8 cellular contexts compared by ENCODE assay signal in genomic region chr10:91409069-91409868, GRCh38. TPM values are rescaled to one million over a fixed set of nuclear protein-coding genes. Genes with fewer than 3 reads are reported as not detected.
DNase-seq lines count a peak whose midpoint lies in the region; ATAC-seq and TF ChIP-seq lines count a peak whose summit lies in the region.

No MANE protein-coding gene starts in this region.

- POLR2A ChIA-PET in CD4-positive, alpha-beta T cell (lab: Charles Lee) = interaction anchor here (0.6 to 2.6 kb wide), 8 partner anchors 15 to 514 kb away, joined by 3 to 9 read pairs (median 5); partner anchors contain the start of genes BTAF1, FGFBP3 and TNKS2
- POLR2A ChIA-PET in activated CD8-positive, alpha-beta T cell treated with anti-CD3 and anti-CD28 coated beads, Interleukin-2, amount 10 ng/mL, durations not matched to agents 7 days and 5 days (lab: Charles Lee) = interaction anchor here (0.7 kb wide), 1 partner anchor 503 kb away, joined by 4 read pairs; no protein-coding TSS in a partner anchor

- H3K36me3 Mint-ChIP-seq in CD4-positive, alpha-beta T cell (ENCODE audit: low read depth) = peaks cover 5% of the 10 kb centered on the region
- H3K36me3 Mint-ChIP-seq in activated CD8-positive, alpha-beta T cell treated with anti-CD3 and anti-CD28 coated beads, Interleukin-2, amount 10 ng/mL, durations not matched to agents 7 days and 5 days (ENCODE audit: low read depth) = no peaks in the 10 kb centered on the region

- no peaks in the 10 kb centered on the region for H3K9me3 Mint-ChIP-seq in CD4-positive, alpha-beta T cell
- H3K9me3 Mint-ChIP-seq in activated CD8-positive, alpha-beta T cell treated with anti-CD3 and anti-CD28 coated beads, Interleukin-2, amount 10 ng/mL, durations not matched to agents 7 days and 5 days (ENCODE audit: insufficient read depth) = no peaks in the 10 kb centered on the region

- H3K4me3 Mint-ChIP-seq in CD4-positive, alpha-beta T cell = peak overlapping the region; percentile 91
- peak overlapping the region; percentile 75 for H3K4me3 Mint-ChIP-seq in activated CD8-positive, alpha-beta T cell treated with anti-CD3 and anti-CD28 coated beads, Interleukin-2, amount 10 ng/mL, durations not matched to agents 7 days and 5 days

- DNase-seq in CD4-positive, alpha-beta T cell = peak in 7 of 10 experiments; percentile 21 to 52 (median 30)
- peak; percentile 75 for DNase-seq in NCI-H2227 treated with DMSO at 0.1 percent for 48 hours (lab: John Stamatoyannopoulos, UW)
- DNase-seq in activated CD8-positive, alpha-beta T cell treated with anti-CD3 and anti-CD28 coated beads, Interleukin-2, amount 10 ng/mL, durations not matched to agents 7 days and 5 days = peak; percentile 42
- DNase-seq in fibroblast of lung (ENCODE audit: low read depth in 2 of 2) = peak; percentile 89 to 94
- peak; percentile 75 for DNase-seq in superior temporal gyrus (ENCODE audit: extremely low spot score)

- ATAC-seq in CD4-positive, alpha-beta T cell (ENCODE audit: poor library complexity) = peak; percentile 33
- ATAC-seq in HG03280 (IDR thresholded peaks at IDR 0.05; ENCODE audit: unreplicated experiment) = peak; percentile 26
- ATAC-seq in activated CD8-positive, alpha-beta T cell treated with anti-CD3 and anti-CD28 coated beads, Interleukin-2, amount 10 ng/mL, durations not matched to agents 7 days and 5 days = peak; percentile 44

- peak overlapping the region; percentile 84 for H3K4me2 ChIP-seq in fibroblast of lung (ENCODE audit: extremely low read depth, insufficient read depth, low read length)

- intact Hi-C loops in CD4-positive, alpha-beta T cell (cut with DNase I, micrococcal nuclease) = loop anchor here (2.0 to 10.0 kb wide), 3 partner anchors 76 to 534 kb away; partner anchors contain the start of genes BTAF1 (in 1 of the 2) and RPP30 (in 1 of the 2)

- peak overlapping the region; percentile 97 for H2AFZ ChIP-seq in fibroblast of lung (ENCODE audit: low read length)

- peak overlapping the region; percentile 82 for H3K27ac ChIP-seq in CD4-positive, alpha-beta T cell (ENCODE audit: low read depth, low read length)
- H3K27ac ChIP-seq in fibroblast of lung (ENCODE audit: insufficient read depth, low read length) (peak overlapping the region; percentile 99), muscle layer of duodenum (ENCODE audit: low read length) (peak overlapping the region; percentile 96)

- CTCF ChIA-PET in CD4-positive, alpha-beta T cell (lab: Charles Lee) = interaction anchor here (1.2 to 1.3 kb wide), 2 partner anchors 389 to 514 kb away, joined by 3 read pairs; partner anchors contain the start of genes BTAF1 and TNKS2
- CTCF ChIA-PET in activated CD8-positive, alpha-beta T cell treated with anti-CD3 and anti-CD28 coated beads, Interleukin-2, amount 10 ng/mL, durations not matched to agents 7 days and 5 days (lab: Charles Lee) = interaction anchor here (0.6 to 1.4 kb wide), 5 partner anchors 12 to 223 kb away, joined by 3 to 9 read pairs (median 3); no protein-coding TSS in a partner anchor

- no peaks in the 10 kb centered on the region for H3K27me3 Mint-ChIP-seq in CD4-positive, alpha-beta T cell
- peaks cover 27% of the 10 kb centered on the region for H3K27me3 Mint-ChIP-seq in activated CD8-positive, alpha-beta T cell treated with anti-CD3 and anti-CD28 coated beads, Interleukin-2, amount 10 ng/mL, durations not matched to agents 7 days and 5 days (ENCODE audit: low read depth)

- peak overlapping the region; percentile 99 for H3K9ac ChIP-seq in fibroblast of lung (ENCODE audit: insufficient read depth, low read length)

- H3K4me1 ChIP-seq in fibroblast of lung (ENCODE audit: control insufficient read depth, extremely low read depth, insufficient read depth, low read length) (peaks cover 3% of the 10 kb centered on the region), muscle layer of duodenum (ENCODE audit: control insufficient read depth in 1 of 2, insufficient read depth in 2 of 2, low read length in 2 of 2) (peaks cover 0 to 5% of the 10 kb centered on the region in 2 donors)

- H4K20me1 ChIP-seq in fibroblast of lung (ENCODE audit: control insufficient read depth, extremely low read depth, insufficient read depth, low read length) = no peaks in the 10 kb centered on the region

- peaks cover 11% of the 10 kb centered on the region for H3K4me1 Mint-ChIP-seq in CD4-positive, alpha-beta T cell (ENCODE audit: low read depth)
- peaks cover 10% of the 10 kb centered on the region for H3K4me1 Mint-ChIP-seq in activated CD8-positive, alpha-beta T cell treated with anti-CD3 and anti-CD28 coated beads, Interleukin-2, amount 10 ng/mL, durations not matched to agents 7 days and 5 days (ENCODE audit: low read depth)

- H3K79me2 ChIP-seq in fibroblast of lung (ENCODE audit: control insufficient read depth, insufficient read depth, low read length) = peaks cover 17% of the 10 kb centered on the region

- H3K27ac Mint-ChIP-seq in CD4-positive, alpha-beta T cell = peak overlapping the region; percentile 86
- peak overlapping the region; percentile 83 for H3K27ac Mint-ChIP-seq in activated CD8-positive, alpha-beta T cell treated with anti-CD3 and anti-CD28 coated beads, Interleukin-2, amount 10 ng/mL, durations not matched to agents 7 days and 5 days

- no peaks in the 10 kb centered on the region for H3K9me3 ChIP-seq in CD4-positive, alpha-beta T cell (ENCODE audit: control insufficient read depth, low read length)
- no peaks in the 10 kb centered on the region for H3K9me3 ChIP-seq in fibroblast of lung (ENCODE audit: control insufficient read depth, insufficient read depth, low read depth, low read length)
- no peaks in the 10 kb centered on the region for H3K9me3 ChIP-seq in muscle layer of duodenum (ENCODE audit: control insufficient read depth in 1 of 2, low read length in 2 of 2)

- H3K36me3 ChIP-seq in fibroblast of lung (ENCODE audit: control insufficient read depth, insufficient read depth, low read length) = no peaks in the 10 kb centered on the region
- H3K36me3 ChIP-seq in muscle layer of duodenum (ENCODE audit: control insufficient read depth in 1 of 2, insufficient read depth in 2 of 2, low read length in 2 of 2) = peaks cover 0 to 11% of the 10 kb centered on the region in 2 donors

- H3K4me3 ChIP-seq in fibroblast of lung (replicated peaks in 1 of 4; ENCODE audit: control extremely low read depth in 1 of 4, insufficient read depth in 1 of 4, low read depth in 3 of 4, low read length in 4 of 4) (peak overlapping the region; percentile 77 to 88 (median 85)), muscle layer of duodenum (ENCODE audit: low read depth in 1 of 2, low read length in 2 of 2) (peak overlapping the region; percentile 77 to 82)

- TF ChIP-seq CTCF in CD4-positive, alpha-beta T cell (IDR thresholded peaks at IDR 0.05) = no peak
- TF ChIP-seq CTCF in fibroblast of lung (conservative IDR thresholded peaks at IDR 0.05 in 1 of 2, IDR thresholded peaks at IDR 0.05 in 1 of 2; ENCODE audit: low read depth in 1 of 2, low read length in 2 of 2) = no peak

- TF ChIP-seq POLR2A in GM19099 (IDR thresholded peaks at IDR 0.05; ENCODE audit: extremely low read depth, insufficient read length, low read depth) = peak; percentile 37

- peaks cover 8% of the 10 kb centered on the region for H3K27me3 ChIP-seq in CD4-positive, alpha-beta T cell (ENCODE audit: control insufficient read depth, insufficient read depth, low read length)
- H3K27me3 ChIP-seq in fibroblast of lung (ENCODE audit: control insufficient read depth, insufficient read depth, low read length) = no peaks in the 10 kb centered on the region
- H3K27me3 ChIP-seq in muscle layer of duodenum (ENCODE audit: low read depth, low read length) = no peaks in the 10 kb centered on the region

RNA-seq across cellular contexts. Expression of gene HECTD2, which starts 0.9 kb away (rescaled TPM):
- 1 to 10 TPM in 1 of 2 experiments, under 1 TPM in 1; 0.92 to 1.0 TPM for total RNA-seq in CD4-positive, alpha-beta T cell
- 1 to 10 TPM; 1.4 to 2.0 TPM for total RNA-seq in activated CD8-positive, alpha-beta T cell treated with anti-CD3 and anti-CD28 coated beads, Interleukin-2, amount 10 ng/mL, durations not matched to agents 7 days and 5 days
- total RNA-seq in fibroblast of lung = 7.2 and 8.3 TPM in 2 replicates
- polyA plus RNA-seq in fibroblast of lung = 5.2 and 7.6 TPM in 2 replicates
- polyA plus RNA-seq in fibroblast of lung (2012) = 2.2 and 3.4 TPM in 2 replicates
- 0.07 TPM in 1 of 2 replicates, not detected in the other for polyA minus RNA-seq in fibroblast of lung (ENCODE audit: low replicate concordance)

Comparison
In these comparisons a context has a peak if more than half of its experiments do, and no peak if none do; other contexts are left out.
1. Peak in every context shown above with its lines: DNase-seq, ATAC-seq, H3K4me3 ChIP-seq and H3K27ac ChIP-seq.
2. DNase-seq: peak in every context shown above with its lines; median percentile 92 in fibroblast of lung; 75 in NCI-H2227 treated with DMSO at 0.1 percent for 48 hours; 75 in superior temporal gyrus; 42 in activated CD8-positive, alpha-beta T cell treated with anti-CD3 and anti-CD28 coated beads, Interleukin-2, amount 10 ng/mL, durations not matched to agents 7 days and 5 days; 30 in CD4-positive, alpha-beta T cell.